8 cellular contexts compared by ENCODE assay signal in genomic region chr4:109703664-109704351, GRCh38. TPM values are rescaled to one million over a fixed set of nuclear protein-coding genes. Genes with fewer than 3 reads are reported as not detected.
DNase-seq lines count a peak whose midpoint lies in the region; ATAC-seq and TF ChIP-seq lines count a peak whose summit lies in the region.

No MANE protein-coding gene starts in this region.

- H3K36me3 ChIP-seq in iPS-20b (ENCODE audit: insufficient read depth, low read depth, low read length): peaks cover 9% of the 10 kb centered on the region

- no peak for ATAC-seq in stimulated activated naive B cell treated with anti-CD40 and anti-IgM and Interleukin-4, amounts not matched to agents 10 μg/mL and 1 μg/mL and 100 μg/mL, for 72 hours (replicated peaks)
- ATAC-seq in GM19395 (IDR thresholded peaks at IDR 0.05; ENCODE audit: unreplicated experiment): no peak

- CTCF ChIA-PET in AG04450 (lab: Charles Lee): interaction anchor here (1.0 to 4.9 kb wide), 4 partner anchors 13 to 279 kb away, joined by 3 to 28 read pairs (median 5); partner anchors contain the start of gene PLA2G12A

- DNase-seq in AG04450 (ENCODE audit: low read depth, low spot score) (no peak), HL-60 (ENCODE audit: low read depth in 1 of 2, low spot score in 1 of 2) (peak; percentile 7 to 10), iPS-NIHi7 (ENCODE audit: extremely low spot score) (no peak)
- DNase-seq in activated naive CD8-positive, alpha-beta T cell treated with anti-CD3 and anti-CD28 coated beads for 36 hours: no peak
- DNase-seq in stimulated activated naive B cell treated with anti-CD40 and anti-IgM and Interleukin-4, amounts not matched to agents 10 μg/mL and 1 μg/mL and 100 μg/mL, for 72 hours: no peak
- DNase-seq in effector CD4-positive, alpha-beta T cell: no peak

- H3K9me3 Mint-ChIP-seq in activated naive CD8-positive, alpha-beta T cell treated with anti-CD3 and anti-CD28 coated beads for 36 hours: no peaks in the 10 kb centered on the region
- H3K9me3 Mint-ChIP-seq in stimulated activated naive B cell treated with anti-CD40 and anti-IgM and Interleukin-4, amounts not matched to agents 10 μg/mL and 1 μg/mL and 100 μg/mL, for 72 hours: no peaks in the 10 kb centered on the region

- no peaks in the 10 kb centered on the region for H3K27me3 Mint-ChIP-seq in activated naive CD8-positive, alpha-beta T cell treated with anti-CD3 and anti-CD28 coated beads for 36 hours
- H3K27me3 Mint-ChIP-seq in stimulated activated naive B cell treated with anti-CD40 and anti-IgM and Interleukin-4, amounts not matched to agents 10 μg/mL and 1 μg/mL and 100 μg/mL, for 72 hours: no peaks in the 10 kb centered on the region

- peak overlapping the region; percentile 86 for H3K4me3 ChIP-seq in AG04450 (ENCODE audit: low read depth, low read length)
- peak overlapping the region; percentile 87 for H3K4me3 ChIP-seq in HL-60 (replicated peaks; ENCODE audit: insufficient read depth, low read length)
- peak overlapping the region; percentile 85 for H3K4me3 ChIP-seq in iPS-20b (ENCODE audit: low read length)

- peak overlapping the region; percentile 90 for H3K27ac Mint-ChIP-seq in activated naive CD8-positive, alpha-beta T cell treated with anti-CD3 and anti-CD28 coated beads for 36 hours
- H3K27ac Mint-ChIP-seq in stimulated activated naive B cell treated with anti-CD40 and anti-IgM and Interleukin-4, amounts not matched to agents 10 μg/mL and 1 μg/mL and 100 μg/mL, for 72 hours: peak overlapping the region; percentile 86

- H3K4me1 ChIP-seq in iPS-20b (ENCODE audit: insufficient read depth, low read length): peaks cover 5% of the 10 kb centered on the region; the same call in 1 of the 2 replicates

- H3K27me3 ChIP-seq in AG04450 (ENCODE audit: control insufficient read depth, insufficient read depth, low read length): no peaks in the 10 kb centered on the region
- H3K27me3 ChIP-seq in HL-60 (ENCODE audit: insufficient read depth, poor library complexity, severe bottlenecking): no peaks in the 10 kb centered on the region
- H3K27me3 ChIP-seq in iPS-20b (ENCODE audit: insufficient read depth, low read length): no peaks in the 10 kb centered on the region

- TF ChIP-seq CTCF in AG04450 (IDR thresholded peaks at IDR 0.05; ENCODE audit: low read depth, low read length): no peak
- TF ChIP-seq CTCF in HL-60 (IDR thresholded peaks at IDR 0.05; ENCODE audit: insufficient read depth, low read length): no peak

- H3K36me3 Mint-ChIP-seq in activated naive CD8-positive, alpha-beta T cell treated with anti-CD3 and anti-CD28 coated beads for 36 hours: peaks cover 7% of the 10 kb centered on the region
- no peaks in the 10 kb centered on the region for H3K36me3 Mint-ChIP-seq in stimulated activated naive B cell treated with anti-CD40 and anti-IgM and Interleukin-4, amounts not matched to agents 10 μg/mL and 1 μg/mL and 100 μg/mL, for 72 hours

- H3K9me3 ChIP-seq in AG04450 (ENCODE audit: control insufficient read depth, insufficient read depth, low read length) (no peaks in the 10 kb centered on the region; the same call in 1 of the 2 replicates), iPS-20b (ENCODE audit: insufficient read depth, low read depth, low read length) (no peaks in the 10 kb centered on the region)

- peak overlapping the region; percentile 89; the same call in 1 of the 2 replicates for H3K9ac ChIP-seq in iPS-20b (ENCODE audit: low read depth, low read length)

- H3K4me3 Mint-ChIP-seq in activated naive CD8-positive, alpha-beta T cell treated with anti-CD3 and anti-CD28 coated beads for 36 hours: peak overlapping the region; percentile 93
- peak overlapping the region; percentile 88 to 94 for H3K4me3 Mint-ChIP-seq in stimulated activated naive B cell treated with anti-CD40 and anti-IgM and Interleukin-4, amounts not matched to agents 10 μg/mL and 1 μg/mL and 100 μg/mL, for 72 hours

- H3K27ac ChIP-seq in AG04450 (ENCODE audit: low read depth, low read length) (no peak overlapping the region), HL-60 (replicated peaks) (peak overlapping the region; percentile 78), iPS-20b (ENCODE audit: low read length) (no peak overlapping the region)

- POLR2A ChIA-PET in AG04450 (lab: Yijun Ruan, JAX): no interaction called here

- peaks cover 25% of the 10 kb centered on the region for H3K4me1 Mint-ChIP-seq in activated naive CD8-positive, alpha-beta T cell treated with anti-CD3 and anti-CD28 coated beads for 36 hours
- peaks cover 10 to 29% of the 10 kb centered on the region in 2 donors for H3K4me1 Mint-ChIP-seq in stimulated activated naive B cell treated with anti-CD40 and anti-IgM and Interleukin-4, amounts not matched to agents 10 μg/mL and 1 μg/mL and 100 μg/mL, for 72 hours

RNA-seq across cellular contexts. Expression of gene CASP6, which starts 0.6 kb away (rescaled TPM):
- 38.9 and 44.8 TPM in 2 replicates for polyA plus RNA-seq in AG04450 (2011; rRNA removed)
- polyA minus RNA-seq in AG04450 (2011; rRNA and poly(A)+ RNA removed): 22.8 and 38.7 TPM in 2 replicates
- 10 to 100 TPM; 22.2 to 23.5 TPM for total RNA-seq in activated naive CD8-positive, alpha-beta T cell treated with anti-CD3 and anti-CD28 coated beads for 36 hours

RNA-seq across cellular contexts. Expression of gene PLA2G12A, which starts 26.1 kb away (rescaled TPM):
- 47.5 and 52.3 TPM in 2 replicates for polyA plus RNA-seq in AG04450 (2011; rRNA removed)
- 39.2 and 57.4 TPM in 2 replicates for polyA minus RNA-seq in AG04450 (2011; rRNA and poly(A)+ RNA removed)
- total RNA-seq in activated naive CD8-positive, alpha-beta T cell treated with anti-CD3 and anti-CD28 coated beads for 36 hours: 10 to 100 TPM; 24.0 to 31.2 TPM

Comparison
In these comparisons a context has a peak if more than half of its experiments do, and no peak if none do; other contexts are left out.
1. DNase-seq: peak in HL-60 (2 of 2); none in AG04450 (single experiment), activated naive CD8-positive, alpha-beta T cell treated with anti-CD3 and anti-CD28 coated beads for 36 hours (single experiment), stimulated activated naive B cell treated with anti-CD40 and anti-IgM and Interleukin-4, amounts not matched to agents 10 μg/mL and 1 μg/mL and 100 μg/mL, for 72 hours (single experiment), effector CD4-positive, alpha-beta T cell (single experiment) and iPS-NIHi7 (single experiment).
2. Peak in every context shown above with its lines, with median percentiles within 50 percentile points of each other: H3K4me3 ChIP-seq.